1 cellular context compared by ENCODE assay signal in the genomic region with DNA sequence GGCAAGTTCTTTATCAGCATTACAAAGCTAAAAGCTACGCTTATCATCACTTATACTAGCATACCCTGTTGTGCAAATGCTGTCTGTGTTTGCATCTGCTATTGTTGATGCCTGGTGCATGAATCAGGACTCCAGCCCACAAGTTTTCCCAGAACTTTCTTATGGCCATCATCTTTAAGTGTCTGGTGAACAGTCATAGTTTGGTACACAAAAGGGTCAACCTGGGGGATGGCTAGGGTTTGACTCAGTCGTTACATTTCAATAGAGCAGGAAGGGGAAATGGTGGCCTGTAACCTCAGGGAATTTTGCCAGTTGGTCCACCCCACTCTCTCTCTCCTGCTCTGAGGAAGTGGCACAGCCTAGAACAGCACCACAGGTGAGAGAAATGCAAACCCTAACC.
TF ChIP-seq lines count a peak whose summit lies in the region.

No MANE protein-coding gene starts in this region.

TF ChIP-seq in IMR-90, 13 proteins besides CTCF, POLR2A, EP300 and RAD21:
- TF ChIP-seq CHD1 (IDR thresholded peaks at IDR 0.05; ENCODE audit: low read depth, low read length): no peak
- no peak for TF ChIP-seq CEBPB (IDR thresholded peaks at IDR 0.05; ENCODE audit: low read depth, low read length)
- TF ChIP-seq MAZ (IDR thresholded peaks at IDR 0.05; ENCODE audit: borderline replicate concordance, low read depth, low read length): no peak
